15 cellular contexts compared by ENCODE assay signal in genomic region chr17:4970273-4970672, GRCh38. TPM values are rescaled to one million over a fixed set of nuclear protein-coding genes. Genes with fewer than 3 reads are reported as not detected.
A peak's percentile ranks its signal among the peaks of the same experiment; 100 is the strongest.
DNase-seq lines count a peak whose midpoint lies in the region; ATAC-seq and TF ChIP-seq lines count a peak whose summit lies in the region.
"Had no signal": no experiment of that assay in that cellular context is flagged by ENCODE, and none has a peak within 500 bp of the region (broad histone marks: within the 10 kb centered on the region; RNA-seq: fewer than 3 reads in every experiment).

No MANE protein-coding gene starts in this region.

- H3K4me3 Mint-ChIP-seq in CD8-positive, alpha-beta T cell, result no peak overlapping the region
- peak overlapping the region in 4 of 5 experiments; percentile 31 to 74 (median 68) for H3K4me3 Mint-ChIP-seq in brain
- H3K4me3 Mint-ChIP-seq in nephron progenitor cell, result peak overlapping the region; percentile 60

- peaks cover 58% of the 10 kb centered on the region for H3K36me3 Mint-ChIP-seq in CD8-positive, alpha-beta T cell
- H3K36me3 Mint-ChIP-seq in brain (peaks cover 49% of the 10 kb centered on the region), nephron progenitor cell (ENCODE audit: low read depth) (peaks cover 38% of the 10 kb centered on the region)

- peak overlapping the region; percentile 96 for H3K27ac ChIP-seq in 22Rv1
- no peak overlapping the region for H3K27ac ChIP-seq in CD8-positive, alpha-beta T cell (ENCODE audit: low read depth, low read length)
- H3K27ac ChIP-seq: prostate gland had no signal

- intact Hi-C loops in CD8-positive, alpha-beta T cell (cut with DNase I, micrococcal nuclease), result no loop called here

- no peak for TF ChIP-seq CTCF in 22Rv1 (IDR thresholded peaks at IDR 0.05)
- TF ChIP-seq CTCF in CD8-positive, alpha-beta T cell (IDR thresholded peaks at IDR 0.05), result no peak
- no peak for TF ChIP-seq CTCF in brain (conservative IDR thresholded peaks at IDR 0.05)
- TF ChIP-seq CTCF in nephron progenitor cell (IDR thresholded peaks at IDR 0.05), result no peak

- H3K4me3 ChIP-seq in CD8-positive, alpha-beta T cell (ENCODE audit: low read depth, low read length), result no peak overlapping the region
- H3K4me3 ChIP-seq: GM12878, prostate gland had no signal

- ATAC-seq in CD8-positive, alpha-beta T cell, result no peak
- ATAC-seq in HG02885 (IDR thresholded peaks at IDR 0.05; ENCODE audit: poor library complexity, unreplicated experiment), result no peak
- no peak for ATAC-seq in HG02623 (IDR thresholded peaks at IDR 0.05; ENCODE audit: unreplicated experiment)
- ATAC-seq: GM12878 had no signal

- no peaks in the 10 kb centered on the region for H3K9me3 ChIP-seq in CD8-positive, alpha-beta T cell (ENCODE audit: low read length)
- H3K9me3 ChIP-seq: prostate gland had no signal

- POLR2A ChIA-PET in CD8-positive, alpha-beta T cell (lab: Charles Lee), result interaction anchor here (0.7 to 10.0 kb wide), 6 partner anchors 9 to 61 kb away, joined by 3 to 175 read pairs (median 6); partner anchors contain the start of genes ENO3, PFN1, RNF167 and SLC25A11

- peaks cover 15% of the 10 kb centered on the region for H3K4me1 Mint-ChIP-seq in CD8-positive, alpha-beta T cell (ENCODE audit: low read depth)
- H3K4me1 Mint-ChIP-seq in brain (peaks cover 23% of the 10 kb centered on the region), nephron progenitor cell (peaks cover 27% of the 10 kb centered on the region)

- no peak for DNase-seq in CD8-positive, alpha-beta T cell
- DNase-seq in nephron progenitor cell (no peak), NCI-H1092 (lab: John Stamatoyannopoulos, UW) (no peak), NCI-H748 treated with DMSO at 0.1 percent for 48 hours (lab: John Stamatoyannopoulos, UW) (no peak)
- DNase-seq: activated CD8-positive, alpha-beta memory T cell treated with anti-CD3 and anti-CD28 coated beads, Interleukin-2, amount 50 U/mL, for 4 hours; dermis blood vessel endothelial cell; NCI-H1436 treated with DMSO at 0.1 percent for 48 hours; NCI-H774; SIG-M5 had no signal

- H3K27me3 ChIP-seq in CD8-positive, alpha-beta T cell (ENCODE audit: insufficient read depth, low read length), result no peaks in the 10 kb centered on the region

- H3K9me3 Mint-ChIP-seq in CD8-positive, alpha-beta T cell, result no peaks in the 10 kb centered on the region
- H3K9me3 Mint-ChIP-seq in brain, result peaks cover 0 to 2% (median 0%) of the 10 kb centered on the region in 5 experiments
- peaks cover 11% of the 10 kb centered on the region for H3K9me3 Mint-ChIP-seq in nephron progenitor cell

- peak overlapping the region; percentile 77 for H3K27ac Mint-ChIP-seq in CD8-positive, alpha-beta T cell
- H3K27ac Mint-ChIP-seq in brain (peak overlapping the region in 3 of 5 experiments; percentile 51 to 87 (median 63)), nephron progenitor cell (no peak overlapping the region)

- CTCF ChIA-PET in CD8-positive, alpha-beta T cell (lab: Charles Lee), result interaction anchor here (1.1 to 6.8 kb wide), 7 partner anchors 10 to 180 kb away, joined by 3 to 34 read pairs (median 8); partner anchors contain the start of genes CAMTA2 and CHRNE

- H3K4me1 ChIP-seq in CD8-positive, alpha-beta T cell (ENCODE audit: insufficient read depth, low read length), result peaks cover 22% of the 10 kb centered on the region

- H3K27me3 Mint-ChIP-seq in CD8-positive, alpha-beta T cell (ENCODE audit: low read depth), result no peaks in the 10 kb centered on the region
- H3K27me3 Mint-ChIP-seq in brain, result peaks cover 5% of the 10 kb centered on the region
- peaks cover 8% of the 10 kb centered on the region for H3K27me3 Mint-ChIP-seq in nephron progenitor cell (ENCODE audit: low read depth, poor library complexity)

- peaks cover 19% of the 10 kb centered on the region for H3K36me3 ChIP-seq in CD8-positive, alpha-beta T cell (ENCODE audit: insufficient read depth, low read length)

RNA-seq across cellular contexts. Expression of gene SPAG7, which starts 2.7 kb away (rescaled TPM):
- 10 to 100 TPM; 34.5 to 34.7 TPM for total RNA-seq in CD8-positive, alpha-beta T cell
- 66.5 TPM for polyA plus RNA-seq in brain (ENCODE audit: insufficient read depth, low read depth, low replicate concordance)

RNA-seq across cellular contexts. Expression of gene CAMTA2, which starts 17.2 kb away (rescaled TPM):
- 10 to 100 TPM; 40.1 to 42.3 TPM for total RNA-seq in CD8-positive, alpha-beta T cell
- 93.6 TPM for polyA plus RNA-seq in brain (ENCODE audit: insufficient read depth, low read depth, low replicate concordance)

RNA-seq across cellular contexts. Expression of gene ENO3, which starts 19.4 kb away (rescaled TPM):
- total RNA-seq in CD8-positive, alpha-beta T cell, result 10 to 100 TPM; 17.6 to 18.5 TPM
- 5.5 TPM for polyA plus RNA-seq in brain (ENCODE audit: insufficient read depth, low read depth, low replicate concordance)

RNA-seq across cellular contexts. Expression of gene PFN1, which starts 21.9 kb away (rescaled TPM):
- total RNA-seq in CD8-positive, alpha-beta T cell, result 100 to 1,000 TPM; 321 to 326 TPM
- polyA plus RNA-seq in brain (ENCODE audit: insufficient read depth, low read depth, low replicate concordance), result 473 TPM

RNA-seq across cellular contexts. Expression of gene INCA1, which starts 27.0 kb away (rescaled TPM):
- total RNA-seq in CD8-positive, alpha-beta T cell, result under 1 TPM in 1 of 2 experiments, not detected in 1; 0.24 TPM
- polyA plus RNA-seq in brain (ENCODE audit: insufficient read depth, low read depth, low replicate concordance), result 3.5 TPM
